1 cellular context compared by ENCODE assay signal in the genomic region with DNA sequence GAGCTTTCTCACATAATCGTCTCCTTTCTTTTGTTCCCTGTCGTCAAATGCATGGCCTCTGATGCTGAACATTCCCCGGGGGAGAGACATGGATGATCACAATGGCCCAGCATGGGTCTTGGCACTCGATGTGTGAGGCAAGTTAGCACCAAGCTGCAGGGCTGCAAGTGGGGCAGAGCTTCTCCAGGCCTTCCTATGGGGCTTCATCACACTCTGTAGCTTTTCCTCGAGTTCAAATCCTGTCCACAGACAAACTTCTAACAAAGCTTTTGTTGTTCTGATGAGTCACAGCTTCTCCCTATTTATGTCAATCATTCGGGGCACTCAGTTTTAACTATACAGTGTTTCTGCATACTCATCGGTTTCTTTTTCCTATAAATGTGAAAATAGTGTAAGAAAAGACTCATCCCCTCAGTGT.
TF ChIP-seq lines count a peak whose summit lies in the region.

No MANE protein-coding gene starts in this region.

TF ChIP-seq in WTC11, 78 proteins besides CTCF, POLR2A, EP300 and RAD21 (continued from another document):
- TF ChIP-seq, protein P1, sequence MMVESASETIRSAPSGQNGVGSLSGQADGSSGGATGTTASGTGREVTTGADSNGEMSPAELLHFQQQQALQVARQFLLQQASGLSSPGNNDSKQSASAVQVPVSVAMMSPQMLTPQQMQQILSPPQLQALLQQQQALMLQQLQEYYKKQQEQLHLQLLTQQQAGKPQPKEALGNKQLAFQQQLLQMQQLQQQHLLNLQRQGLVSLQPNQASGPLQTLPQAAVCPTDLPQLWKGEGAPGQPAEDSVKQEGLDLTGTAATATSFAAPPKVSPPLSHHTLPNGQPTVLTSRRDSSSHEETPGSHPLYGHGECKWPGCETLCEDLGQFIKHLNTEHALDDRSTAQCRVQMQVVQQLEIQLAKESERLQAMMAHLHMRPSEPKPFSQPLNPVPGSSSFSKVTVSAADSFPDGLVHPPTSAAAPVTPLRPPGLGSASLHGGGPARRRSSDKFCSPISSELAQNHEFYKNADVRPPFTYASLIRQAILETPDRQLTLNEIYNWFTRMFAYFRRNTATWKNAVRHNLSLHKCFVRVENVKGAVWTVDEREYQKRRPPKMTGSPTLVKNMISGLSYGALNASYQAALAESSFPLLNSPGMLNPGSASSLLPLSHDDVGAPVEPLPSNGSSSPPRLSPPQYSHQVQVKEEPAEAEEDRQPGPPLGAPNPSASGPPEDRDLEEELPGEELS (CRISPR knock-in tag; IDR thresholded peaks at IDR 0.05): 0 out of 2 replicates have a peak, but pooled peaks have one; percentile 38
- TF ChIP-seq, protein P2, sequence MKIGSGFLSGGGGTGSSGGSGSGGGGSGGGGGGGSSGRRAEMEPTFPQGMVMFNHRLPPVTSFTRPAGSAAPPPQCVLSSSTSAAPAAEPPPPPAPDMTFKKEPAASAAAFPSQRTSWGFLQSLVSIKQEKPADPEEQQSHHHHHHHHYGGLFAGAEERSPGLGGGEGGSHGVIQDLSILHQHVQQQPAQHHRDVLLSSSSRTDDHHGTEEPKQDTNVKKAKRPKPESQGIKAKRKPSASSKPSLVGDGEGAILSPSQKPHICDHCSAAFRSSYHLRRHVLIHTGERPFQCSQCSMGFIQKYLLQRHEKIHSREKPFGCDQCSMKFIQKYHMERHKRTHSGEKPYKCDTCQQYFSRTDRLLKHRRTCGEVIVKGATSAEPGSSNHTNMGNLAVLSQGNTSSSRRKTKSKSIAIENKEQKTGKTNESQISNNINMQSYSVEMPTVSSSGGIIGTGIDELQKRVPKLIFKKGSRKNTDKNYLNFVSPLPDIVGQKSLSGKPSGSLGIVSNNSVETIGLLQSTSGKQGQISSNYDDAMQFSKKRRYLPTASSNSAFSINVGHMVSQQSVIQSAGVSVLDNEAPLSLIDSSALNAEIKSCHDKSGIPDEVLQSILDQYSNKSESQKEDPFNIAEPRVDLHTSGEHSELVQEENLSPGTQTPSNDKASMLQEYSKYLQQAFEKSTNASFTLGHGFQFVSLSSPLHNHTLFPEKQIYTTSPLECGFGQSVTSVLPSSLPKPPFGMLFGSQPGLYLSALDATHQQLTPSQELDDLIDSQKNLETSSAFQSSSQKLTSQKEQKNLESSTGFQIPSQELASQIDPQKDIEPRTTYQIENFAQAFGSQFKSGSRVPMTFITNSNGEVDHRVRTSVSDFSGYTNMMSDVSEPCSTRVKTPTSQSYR (CRISPR knock-in tag; IDR thresholded peaks at IDR 0.05): no peak
- TF ChIP-seq, protein P3, sequence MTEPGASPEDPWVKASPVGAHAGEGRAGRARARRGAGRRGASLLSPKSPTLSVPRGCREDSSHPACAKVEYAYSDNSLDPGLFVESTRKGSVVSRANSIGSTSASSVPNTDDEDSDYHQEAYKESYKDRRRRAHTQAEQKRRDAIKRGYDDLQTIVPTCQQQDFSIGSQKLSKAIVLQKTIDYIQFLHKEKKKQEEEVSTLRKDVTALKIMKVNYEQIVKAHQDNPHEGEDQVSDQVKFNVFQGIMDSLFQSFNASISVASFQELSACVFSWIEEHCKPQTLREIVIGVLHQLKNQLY (CRISPR knock-in tag; IDR thresholded peaks at IDR 0.05): no peak
- TF ChIP-seq, protein P4, sequence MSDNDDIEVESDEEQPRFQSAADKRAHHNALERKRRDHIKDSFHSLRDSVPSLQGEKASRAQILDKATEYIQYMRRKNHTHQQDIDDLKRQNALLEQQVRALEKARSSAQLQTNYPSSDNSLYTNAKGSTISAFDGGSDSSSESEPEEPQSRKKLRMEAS (CRISPR knock-in tag; IDR thresholded peaks at IDR 0.05): no peak
- TF ChIP-seq MYBL2 (CRISPR knock-in tag; IDR thresholded peaks at IDR 0.05): no peak
